Comparison of ENCODE assay signal across 16 cellular contexts in the genomic region with DNA sequence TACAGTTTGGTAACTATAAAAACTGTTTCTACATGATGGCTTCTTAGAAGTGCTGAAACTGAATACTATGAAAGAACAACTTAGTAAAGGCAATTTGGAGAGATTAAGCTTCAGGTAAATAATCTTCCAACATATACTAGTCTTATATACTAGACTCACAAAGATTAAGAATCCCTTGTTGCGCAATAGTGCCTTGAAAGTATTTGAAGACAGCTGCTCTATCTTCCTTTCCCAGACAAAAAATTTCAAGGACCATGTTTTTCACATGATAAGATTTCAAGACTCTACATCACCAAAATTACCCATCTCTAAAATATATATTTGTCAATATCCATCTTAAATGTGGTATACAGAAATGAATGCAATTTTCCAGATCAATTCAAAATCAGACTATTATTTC. TPM values are rescaled to one million over a fixed set of nuclear protein-coding genes. Genes with fewer than 3 reads are reported as not detected.
A peak's percentile ranks its signal among the peaks of the same experiment; 100 is the strongest.
DNase-seq lines count a peak whose midpoint lies in the region; ATAC-seq and TF ChIP-seq lines count a peak whose summit lies in the region.
"Had no signal": no experiment of that assay in that cellular context is flagged by ENCODE, and none has a peak within 500 bp of the region (broad histone marks: within the 10 kb centered on the region; RNA-seq: fewer than 3 reads in every experiment).

No MANE protein-coding gene starts in this region.

- ATAC-seq in HCT116 (no peak), upper lobe of right lung (no peak)
- ATAC-seq: GM23338, Panc1 had no signal

- H3K27me3 ChIP-seq in HCT116 (ENCODE audit: insufficient read depth, low read length) (no peaks in the 10 kb centered on the region), adipocyte (replicated peaks; ENCODE audit: control insufficient read depth, insufficient read depth, low read length) (no peaks in the 10 kb centered on the region), upper lobe of right lung (no peaks in the 10 kb centered on the region)

- POLR2A ChIA-PET in HCT116 (lab: Charles Lee): no interaction called here

- CTCF ChIA-PET in HCT116 (lab: Charles Lee): no interaction called here
- CTCF ChIA-PET in activated naive CD4-positive, alpha-beta T cell treated with anti-CD3 and anti-CD28 coated beads for 36 hours (lab: Charles Lee): interaction anchor here (1.1 to 2.2 kb wide), 2 partner anchors 142 to 173 kb away, joined by 3 to 11 read pairs; no protein-coding TSS in a partner anchor

- no peaks in the 10 kb centered on the region for H3K9me3 Mint-ChIP-seq in activated naive CD4-positive, alpha-beta T cell treated with anti-CD3 and anti-CD28 coated beads for 36 hours
- H3K9me3 Mint-ChIP-seq: CD4-positive, alpha-beta memory T cell; GM23338 had no signal

- peak; percentile 22 for DNase-seq in AG10803 (ENCODE audit: low read depth)
- DNase-seq in HCT116 (ENCODE audit: low read depth, low spot score): no peak
- peak; percentile 59 for DNase-seq in adipocyte (ENCODE audit: low read depth)
- DNase-seq in fibroblast of villous mesenchyme (ENCODE audit: low read depth): peak; percentile 52
- no peak for DNase-seq in activated naive CD4-positive, alpha-beta T cell (lab: John Stamatoyannopoulos, UW)
- no peak for DNase-seq in upper lobe of right lung
- DNase-seq in activated naive CD4-positive, alpha-beta T cell treated with anti-CD3 and anti-CD28 coated beads for 36 hours: no peak
- DNase-seq: CD4-positive, alpha-beta memory T cell; Karpas-422; MV-4-11; NCI-H1417 treated with DMSO at 0.1 percent for 48 hours; NCI-H1930; NCI-H510A treated with DMSO at 0.1 percent for 48 hours had no signal

- H3K27ac ChIP-seq in HCT116 (ENCODE audit: low read depth, low read length) (no peak overlapping the region), upper lobe of right lung (no peak overlapping the region)
- H3K27ac ChIP-seq: SK-N-MC had no signal

- H4K20me1 ChIP-seq in HCT116 (ENCODE audit: insufficient read depth): no peaks in the 10 kb centered on the region

- intact Hi-C loops in HCT116 (cut with micrococcal nuclease): no loop called here
- intact Hi-C loops in upper lobe of right lung (cut with DNase I): no loop called here
- intact Hi-C loops in activated naive CD4-positive, alpha-beta T cell treated with anti-CD3 and anti-CD28 coated beads for 36 hours (cut with micrococcal nuclease): loop anchor here (5.0 kb wide), 1 partner anchor 128 kb away; no protein-coding TSS in a partner anchor

- H3K27ac Mint-ChIP-seq in activated naive CD4-positive, alpha-beta T cell treated with anti-CD3 and anti-CD28 coated beads for 36 hours: no peak overlapping the region
- H3K27ac Mint-ChIP-seq: GM23338 had no signal

- TF ChIP-seq RAD21 in HCT116 (IDR thresholded peaks at IDR 0.05; ENCODE audit: low read depth): no peak

- H3K4me2 ChIP-seq in HCT116 (ENCODE audit: low read length): no peak overlapping the region
- H3K4me2 ChIP-seq: GM23338 had no signal

- no peaks in the 10 kb centered on the region for H3K9me3 ChIP-seq in HCT116 (ENCODE audit: control insufficient read depth in 1 of 2, insufficient read depth in 1 of 2, low read depth in 1 of 2, low read length in 2 of 2)
- no peaks in the 10 kb centered on the region for H3K9me3 ChIP-seq in adipocyte (ENCODE audit: control insufficient read depth, low read length)
- no peaks in the 10 kb centered on the region for H3K9me3 ChIP-seq in upper lobe of right lung

- no TSS peak for BruUV-seq in HCT116 (replicated peaks; lab: Mats Ljungman, UMichigan)

- TF ChIP-seq CTCF in AG10803 (conservative IDR thresholded peaks at IDR 0.05; ENCODE audit: low read length): no peak
- no peak for TF ChIP-seq CTCF in HCT116 (IDR thresholded peaks at IDR 0.05 in 2 of 3, conservative IDR thresholded peaks at IDR 0.05 in 1 of 3; ENCODE audit: borderline replicate concordance in 1 of 3, insufficient read depth in 1 of 3, low read depth in 2 of 3, low read length in 2 of 3)
- no peak for TF ChIP-seq CTCF in fibroblast of villous mesenchyme (IDR thresholded peaks at IDR 0.05; ENCODE audit: insufficient read depth, low read depth, low read length)
- no peak for TF ChIP-seq CTCF in upper lobe of right lung (IDR thresholded peaks at IDR 0.05)

- H3K4me1 ChIP-seq in HCT116 (ENCODE audit: control insufficient read depth in 1 of 2, insufficient read depth in 2 of 2, low read length in 2 of 2) (peaks cover 0 to under 1% of the 10 kb centered on the region in 2 experiments; a peak in 2 of 4 replicates), adipocyte (ENCODE audit: control insufficient read depth, insufficient read depth, low read length) (peaks cover 3% of the 10 kb centered on the region), upper lobe of right lung (no peaks in the 10 kb centered on the region)

- H3K36me3 ChIP-seq in HCT116 (ENCODE audit: control insufficient read depth in 1 of 2, insufficient read depth in 2 of 2, low read length in 2 of 2) (peaks cover 13 to 22% of the 10 kb centered on the region in 2 experiments), adipocyte (ENCODE audit: control insufficient read depth, insufficient read depth, low read length, severe bottlenecking) (peaks cover 70% of the 10 kb centered on the region), upper lobe of right lung (peaks cover 80% of the 10 kb centered on the region)

- no peak overlapping the region for H2AFZ ChIP-seq in HCT116 (ENCODE audit: low read depth, low read length, poor library complexity, severe bottlenecking)
- H2AFZ ChIP-seq: GM23338 had no signal

- H3K27me3 Mint-ChIP-seq in activated naive CD4-positive, alpha-beta T cell treated with anti-CD3 and anti-CD28 coated beads for 36 hours (ENCODE audit: low read depth): no peaks in the 10 kb centered on the region
- H3K27me3 Mint-ChIP-seq: CD4-positive, alpha-beta memory T cell had no signal

- H3K36me3 Mint-ChIP-seq in activated naive CD4-positive, alpha-beta T cell treated with anti-CD3 and anti-CD28 coated beads for 36 hours (ENCODE audit: low read depth): peaks cover 29% of the 10 kb centered on the region

- no peaks in the 10 kb centered on the region for H3K79me2 ChIP-seq in HCT116 (ENCODE audit: insufficient read depth, low read length)

- H3K4me3 Mint-ChIP-seq in activated naive CD4-positive, alpha-beta T cell treated with anti-CD3 and anti-CD28 coated beads for 36 hours: no peak overlapping the region
- H3K4me3 Mint-ChIP-seq: CD4-positive, alpha-beta memory T cell; GM23338 had no signal

- TF ChIP-seq POLR2A in HCT116 (IDR thresholded peaks at IDR 0.05; ENCODE audit: borderline replicate concordance, extremely low read depth, insufficient read depth, insufficient read length): no peak

- peaks cover 2% of the 10 kb centered on the region for H3K4me1 Mint-ChIP-seq in activated naive CD4-positive, alpha-beta T cell treated with anti-CD3 and anti-CD28 coated beads for 36 hours (ENCODE audit: low read depth)
- H3K4me1 Mint-ChIP-seq: GM23338 had no signal

- H3K9me2 ChIP-seq in HCT116 (ENCODE audit: insufficient read depth): no peaks in the 10 kb centered on the region

- RAD21 ChIA-PET in HCT116 (lab: Charles Lee; ENCODE audit: low non-redundant PET in 1 of 2, low total read pairs in 2 of 2, uncharacterized antibody in 2 of 2, unreplicated experiment in 2 of 2): no interaction called here

- H3K4me3 ChIP-seq in AG10803 (ENCODE audit: low read length) (no peak overlapping the region), HCT116 (replicated peaks in 1 of 2; ENCODE audit: low read depth in 1 of 2, low read length in 2 of 2) (no peak overlapping the region), adipocyte (ENCODE audit: low read length) (no peak overlapping the region), fibroblast of villous mesenchyme (ENCODE audit: low read depth, low read length) (no peak overlapping the region), upper lobe of right lung (no peak overlapping the region)
- H3K4me3 ChIP-seq: GM23338, SK-N-MC had no signal

- no peak overlapping the region for H3K9ac ChIP-seq in HCT116 (ENCODE audit: low read length)
- no peak overlapping the region for H3K9ac ChIP-seq in adipocyte (ENCODE audit: low read length)

TF ChIP-seq in HCT116, 20 proteins besides CTCF, POLR2A, EP300 and RAD21:
- TF ChIP-seq CEBPB (IDR thresholded peaks at IDR 0.05; ENCODE audit: low read depth): peak; percentile 52; the same call in 1 of the 2 replicates
- no peak for TF ChIP-seq EGR1 (IDR thresholded peaks at IDR 0.05; ENCODE audit: low read depth)
TF ChIP-seq in HCT116: peak in this region for 1.

RNA-seq across cellular contexts. Expression of a gene that starts 16.9 kb away (rescaled TPM):
- total RNA-seq in HCT116 (2021; ENCODE audit: unreplicated experiment) (15.3 TPM), fibroblast of villous mesenchyme (18.4 and 32.0 TPM in 2 replicates), upper lobe of right lung (14.5 TPM)
- polyA plus RNA-seq in HCT116 (2012): 1.9 and 2.3 TPM in 2 replicates
- total RNA-seq in activated naive CD4-positive, alpha-beta T cell treated with anti-CD3 and anti-CD28 coated beads for 36 hours: 1 to 10 TPM; 4.7 to 4.8 TPM

RNA-seq across cellular contexts. Expression of a gene that starts 37.7 kb away (rescaled TPM):
- total RNA-seq in HCT116 (2021; ENCODE audit: unreplicated experiment): 29.9 TPM
- 4.8 and 8.5 TPM in 2 replicates for polyA plus RNA-seq in HCT116 (2012)
- 19.6 and 43.6 TPM in 2 replicates for total RNA-seq in fibroblast of villous mesenchyme
- total RNA-seq in upper lobe of right lung: 0.46 TPM
- total RNA-seq in activated naive CD4-positive, alpha-beta T cell treated with anti-CD3 and anti-CD28 coated beads for 36 hours: 10 to 100 TPM; 26.4 to 27.6 TPM

Comparison
In these comparisons a context has a peak if more than half of its experiments do, and no peak if none do; other contexts are left out.
1. DNase-seq: peak in AG10803 (single experiment), adipocyte (single experiment) and fibroblast of villous mesenchyme (single experiment); none in HCT116 (single experiment), activated naive CD4-positive, alpha-beta T cell (0 of 4), upper lobe of right lung (single experiment) and activated naive CD4-positive, alpha-beta T cell treated with anti-CD3 and anti-CD28 coated beads for 36 hours (single experiment).
2. RNA of a gene that starts 37.7 kb away (total RNA-seq): 19.6 to 43.6 TPM in fibroblast of villous mesenchyme, 29.9 TPM in HCT116 (single experiment) and 26.4 to 27.6 TPM in activated naive CD4-positive, alpha-beta T cell treated with anti-CD3 and anti-CD28 coated beads for 36 hours; 0.46 TPM in upper lobe of right lung (single experiment); every median in the first group is over 10 times any median in the second.